In genomic region chr19:53525922-53526321, GRCh38 we compare ENCODE assay signal across 8 cellular contexts.
"Had no signal": no experiment of that assay in that cellular context is flagged by ENCODE, and none has a peak within 500 bp of the region (broad histone marks: within the 10 kb centered on the region; RNA-seq: fewer than 3 reads in every experiment).

No MANE protein-coding gene starts in this region.

- H3K4me3 ChIP-seq: GM12878 had no signal

- FAIRE-seq: G401.6, GM12878, GM12891, GM12892, GM18507, GM19239 had no signal

- ATAC-seq: GM12878 had no signal

- DNase-seq: GDM1, GF-D8 had no signal
